Comparison of ENCODE assay signal across 19 cellular contexts in genomic region chr7:87267239-87267900, GRCh38. TPM values are rescaled to one million over a fixed set of nuclear protein-coding genes. Genes with fewer than 3 reads are reported as not detected.
DNase-seq lines count a peak whose midpoint lies in the region; ATAC-seq, FAIRE-seq and TF ChIP-seq lines count a peak whose summit lies in the region.
"Had no signal": no experiment of that assay in that cellular context is flagged by ENCODE, and none has a peak within 500 bp of the region (broad histone marks: within the 10 kb centered on the region; RNA-seq: fewer than 3 reads in every experiment).

No MANE protein-coding gene starts in this region.

- TF ChIP-seq POLR2A in GM12892 (IDR thresholded peaks at IDR 0.05; ENCODE audit: low read depth, low read length) (no peak), vagina (IDR thresholded peaks at IDR 0.05) (no peak)

- DNase-seq in GM12892 (ENCODE audit: insufficient read length), result no peak
- DNase-seq in central memory CD4-positive, alpha-beta T cell, result no peak
- DNase-seq in activated CD4-positive, alpha-beta T cell treated with anti-CD3 and anti-CD28 coated beads, Interleukin-2, amount 10 ng/mL, durations not matched to agents 24 days and 14 days, result no peak
- DNase-seq in DMS 273 treated with DMSO at 0.1 percent for 48 hours (lab: John Stamatoyannopoulos, UW), result no peak
- no peak for DNase-seq in vagina (ENCODE audit: extremely low spot score in 2 of 2)
- DNase-seq: 8988T, cortex of kidney, erythroblast, NCI-H1048, ovary, tibial artery, WERI-Rb-1 had no signal

- peaks cover 3% of the 10 kb centered on the region for H3K9me3 Mint-ChIP-seq in activated CD4-positive, alpha-beta T cell treated with anti-CD3 and anti-CD28 coated beads, Interleukin-2, amount 10 ng/mL, durations not matched to agents 24 days and 14 days

- H3K36me3 Mint-ChIP-seq in activated CD4-positive, alpha-beta T cell treated with anti-CD3 and anti-CD28 coated beads, Interleukin-2, amount 10 ng/mL, durations not matched to agents 24 days and 14 days (ENCODE audit: low read depth), result no peaks in the 10 kb centered on the region
- H3K36me3 Mint-ChIP-seq: IgD-negative memory B cell; stimulated activated effector memory CD8-positive, alpha-beta T cell treated with anti-CD3 and anti-CD28 coated beads, Interleukin-12 subunit alpha, Interleukin-12 subunit beta, amount 100 ng/mL, for 72 hours had no signal

- H3K27ac ChIP-seq in vagina, result no peak overlapping the region
- H3K27ac ChIP-seq: BLaER1, ovary, tibial artery, WERI-Rb-1 had no signal

- intact Hi-C loops in activated CD4-positive, alpha-beta T cell treated with anti-CD3 and anti-CD28 coated beads, Interleukin-2, amount 10 ng/mL, durations not matched to agents 24 days and 14 days (cut with micrococcal nuclease), result no loop called here
- intact Hi-C loops in vagina (cut with DNase I), result no loop called here

- no peak overlapping the region for H3K4me3 Mint-ChIP-seq in activated CD4-positive, alpha-beta T cell treated with anti-CD3 and anti-CD28 coated beads, Interleukin-2, amount 10 ng/mL, durations not matched to agents 24 days and 14 days
- H3K4me3 Mint-ChIP-seq: stimulated activated effector memory CD8-positive, alpha-beta T cell treated with anti-CD3 and anti-CD28 coated beads, Interleukin-12 subunit alpha, Interleukin-12 subunit beta, amount 100 ng/mL, for 72 hours had no signal

- H3K27ac Mint-ChIP-seq in activated CD4-positive, alpha-beta T cell treated with anti-CD3 and anti-CD28 coated beads, Interleukin-2, amount 10 ng/mL, durations not matched to agents 24 days and 14 days, result no peak overlapping the region
- H3K27ac Mint-ChIP-seq: IgD-negative memory B cell; stimulated activated effector memory CD8-positive, alpha-beta T cell treated with anti-CD3 and anti-CD28 coated beads, Interleukin-12 subunit alpha, Interleukin-12 subunit beta, amount 100 ng/mL, for 72 hours had no signal

- H3K4me3 ChIP-seq in vagina, result no peak overlapping the region
- H3K4me3 ChIP-seq: BLaER1, ovary, tibial artery had no signal

- H3K27me3 ChIP-seq in vagina, result no peaks in the 10 kb centered on the region
- H3K27me3 ChIP-seq: BLaER1, ovary, tibial artery had no signal

- ATAC-seq in GM19372 (IDR thresholded peaks at IDR 0.05; ENCODE audit: low read depth, unreplicated experiment) (peak; percentile 68), HG02610 (IDR thresholded peaks at IDR 0.05; ENCODE audit: unreplicated experiment) (peak; percentile 51), HG03354 (IDR thresholded peaks at IDR 0.05; ENCODE audit: poor library complexity, severe bottlenecking, unreplicated experiment) (peak; percentile 67)
- ATAC-seq: stimulated activated effector memory CD8-positive, alpha-beta T cell treated with anti-CD3 and anti-CD28 coated beads, Interleukin-12 subunit alpha, Interleukin-12 subunit beta, amount 100 ng/mL, for 72 hours had no signal

- H3K9me3 ChIP-seq in vagina, result no peaks in the 10 kb centered on the region
- H3K9me3 ChIP-seq: BLaER1, ovary, tibial artery had no signal

- no peaks in the 10 kb centered on the region for H3K4me1 Mint-ChIP-seq in activated CD4-positive, alpha-beta T cell treated with anti-CD3 and anti-CD28 coated beads, Interleukin-2, amount 10 ng/mL, durations not matched to agents 24 days and 14 days
- H3K4me1 Mint-ChIP-seq: stimulated activated effector memory CD8-positive, alpha-beta T cell treated with anti-CD3 and anti-CD28 coated beads, Interleukin-12 subunit alpha, Interleukin-12 subunit beta, amount 100 ng/mL, for 72 hours had no signal

- H3K27me3 Mint-ChIP-seq in activated CD4-positive, alpha-beta T cell treated with anti-CD3 and anti-CD28 coated beads, Interleukin-2, amount 10 ng/mL, durations not matched to agents 24 days and 14 days, result peaks cover 6% of the 10 kb centered on the region

- peak; percentile 9 for FAIRE-seq in GM12892 (lab: Jason Lieb, UNC)
- FAIRE-seq: H54 had no signal

- H3K36me3 ChIP-seq in vagina, result no peaks in the 10 kb centered on the region
- H3K36me3 ChIP-seq: BLaER1, ovary, tibial artery, WERI-Rb-1 had no signal

- H3K4me1 ChIP-seq in vagina, result no peaks in the 10 kb centered on the region
- H3K4me1 ChIP-seq: BLaER1, tibial artery had no signal

- TF ChIP-seq CTCF in vagina (IDR thresholded peaks at IDR 0.05), result no peak

RNA-seq across cellular contexts. Expression of gene TMEM243, which starts 47.8 kb away (rescaled TPM):
- polyA plus RNA-seq in GM12892 (2012; ENCODE audit: missing spikeins), result 125 TPM
- total RNA-seq in activated CD4-positive, alpha-beta T cell treated with anti-CD3 and anti-CD28 coated beads, Interleukin-2, amount 10 ng/mL, durations not matched to agents 24 days and 14 days, result 46.1 and 48.0 TPM in 2 replicates
- total RNA-seq in vagina, result 36.6 TPM
